ENCODE assay signal across 24 cellular contexts in the genomic region with DNA sequence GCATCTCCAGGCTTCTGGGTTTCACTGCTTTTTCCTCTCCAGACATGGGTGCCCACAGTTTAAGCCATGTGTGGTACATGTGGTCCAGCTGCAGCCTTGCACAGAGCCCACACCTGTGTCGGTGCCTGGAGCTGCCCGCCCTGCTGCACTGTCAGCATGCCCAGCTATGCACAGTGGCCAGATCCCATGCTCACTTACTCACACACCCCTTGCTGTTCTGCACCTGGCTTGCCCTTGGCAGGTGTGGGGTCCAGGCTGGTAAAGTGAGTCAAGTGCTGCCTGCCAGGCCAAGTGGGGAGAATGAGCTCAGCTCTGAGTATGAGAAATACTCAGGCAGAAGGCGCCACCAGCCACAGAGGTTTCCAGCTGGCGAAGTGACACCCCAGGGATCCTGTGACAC.
"Had no signal": no experiment of that assay in that cellular context is flagged by ENCODE, and none has a peak within 500 bp of the region (broad histone marks: within the 10 kb centered on the region; RNA-seq: fewer than 3 reads in every experiment).

No MANE protein-coding gene starts in this region.

- H3K27ac ChIP-seq: dorsolateral prefrontal cortex, gastroesophageal sphincter, heart left ventricle, hepatocyte, neutrophil, parathyroid adenoma, right atrium auricular region, stomach, thyroid gland had no signal

- H3K9ac ChIP-seq: parathyroid adenoma had no signal

- H3K9me3 ChIP-seq: gastroesophageal sphincter, heart left ventricle, neutrophil, right atrium auricular region, thyroid gland had no signal

- H3K27me3 Mint-ChIP-seq: progenitor cell of endocrine pancreas had no signal

- H3K4me1 Mint-ChIP-seq: natural killer cell; stimulated activated effector memory CD8-positive, alpha-beta T cell treated with anti-CD3 and anti-CD28 coated beads, Interleukin-12 subunit alpha, Interleukin-12 subunit beta, amount 100 ng/mL, for 72 hours had no signal

- H3K4me3 Mint-ChIP-seq: natural killer cell; stimulated activated effector memory CD8-positive, alpha-beta T cell treated with anti-CD3 and anti-CD28 coated beads, Interleukin-12 subunit alpha, Interleukin-12 subunit beta, amount 100 ng/mL, for 72 hours had no signal

- H3K4me1 ChIP-seq: gastroesophageal sphincter, heart left ventricle, parathyroid adenoma, right atrium auricular region, stomach, thyroid gland had no signal

- ATAC-seq: gastroesophageal sphincter, heart left ventricle, left lobe of liver, natural killer cell, sciatic nerve had no signal

- H3K27me3 ChIP-seq: dorsolateral prefrontal cortex, gastroesophageal sphincter, heart left ventricle, hepatocyte, neutrophil, right atrium auricular region, stomach, thyroid gland had no signal

- H3K4me2 ChIP-seq: hepatocyte had no signal

- H3K36me3 ChIP-seq: gastroesophageal sphincter, heart left ventricle, neutrophil, right atrium auricular region, stomach, thyroid gland had no signal

- H3K27ac Mint-ChIP-seq: natural killer cell; progenitor cell of endocrine pancreas; stimulated activated effector memory CD8-positive, alpha-beta T cell treated with anti-CD3 and anti-CD28 coated beads, Interleukin-12 subunit alpha, Interleukin-12 subunit beta, amount 100 ng/mL, for 72 hours had no signal

- H2AFZ ChIP-seq: hepatocyte, parathyroid adenoma had no signal

- DNase-seq: cerebellar nuclear complex; dorsolateral prefrontal cortex; effector CD4-positive, alpha-beta T cell; foreskin fibroblast; kidney; mammary epithelial cell; mesendoderm; natural killer cell; stimulated activated CD4-positive, alpha-beta T cell treated with anti-CD3 and anti-CD28 coated beads, Interleukin-2, amount 100 ng/mL, for 24 hours; stimulated activated CD4-positive, alpha-beta T cell treated with anti-CD3 and anti-CD28 coated beads, Interleukin-4, amount 100 ng/mL, for 24 hours; stimulated activated naive CD4-positive, alpha-beta T cell treated with Interleukin-2 at 50 U/mL for 16 hours; stomach; thyroid gland; trophoblast cell had no signal

- H3K4me3 ChIP-seq: dorsolateral prefrontal cortex, gastroesophageal sphincter, heart left ventricle, hepatocyte, right atrium auricular region, stomach, thyroid gland had no signal

- H3K79me2 ChIP-seq: hepatocyte, parathyroid adenoma had no signal

- H3K36me3 Mint-ChIP-seq: stimulated activated effector memory CD8-positive, alpha-beta T cell treated with anti-CD3 and anti-CD28 coated beads, Interleukin-12 subunit alpha, Interleukin-12 subunit beta, amount 100 ng/mL, for 72 hours had no signal
